In the genomic region with DNA sequence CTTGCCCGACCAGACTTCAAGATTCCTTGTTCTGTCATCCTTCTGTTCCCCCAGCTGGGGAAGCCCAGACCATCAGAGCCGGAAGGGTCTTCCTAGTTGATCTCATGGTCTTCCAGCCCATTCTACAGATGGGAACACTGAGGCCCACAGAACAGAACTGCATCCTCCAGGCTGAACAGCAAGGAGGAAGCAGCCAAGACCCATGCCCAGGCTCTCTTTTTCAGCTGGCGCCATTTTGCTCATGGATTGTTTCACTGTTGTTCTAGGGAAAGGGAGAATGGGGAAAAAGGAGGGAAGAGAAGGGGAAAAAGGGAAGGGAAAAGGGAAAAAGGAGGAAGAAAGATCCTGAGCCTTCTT, we compare ENCODE assay signal across 1 cellular context.
TF ChIP-seq lines count a peak whose summit lies in the region.

No MANE protein-coding gene starts in this region.

TF ChIP-seq in K562, 482 proteins besides CTCF, POLR2A, EP300 and RAD21:
- TF ChIP-seq ADNP (tag; IDR thresholded peaks at IDR 0.05) = peak; percentile 87
- TF ChIP-seq, protein P1, sequence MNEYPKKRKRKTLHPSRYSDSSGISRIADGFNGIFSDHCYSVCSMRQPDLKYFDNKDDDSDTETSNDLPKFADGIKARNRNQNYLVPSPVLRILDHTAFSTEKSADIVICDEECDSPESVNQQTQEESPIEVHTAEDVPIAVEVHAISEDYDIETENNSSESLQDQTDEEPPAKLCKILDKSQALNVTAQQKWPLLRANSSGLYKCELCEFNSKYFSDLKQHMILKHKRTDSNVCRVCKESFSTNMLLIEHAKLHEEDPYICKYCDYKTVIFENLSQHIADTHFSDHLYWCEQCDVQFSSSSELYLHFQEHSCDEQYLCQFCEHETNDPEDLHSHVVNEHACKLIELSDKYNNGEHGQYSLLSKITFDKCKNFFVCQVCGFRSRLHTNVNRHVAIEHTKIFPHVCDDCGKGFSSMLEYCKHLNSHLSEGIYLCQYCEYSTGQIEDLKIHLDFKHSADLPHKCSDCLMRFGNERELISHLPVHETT (CRISPR knock-in tag; conservative IDR thresholded peaks at IDR 0.05 in 1 of 2, IDR thresholded peaks at IDR 0.05 in 1 of 2) = no peak
- no peak for TF ChIP-seq NR2F6 (CRISPR knock-in tag; IDR thresholded peaks at IDR 0.05)
- no peak for TF ChIP-seq POLR2B (IDR thresholded peaks at IDR 0.05; ENCODE audit: low read depth, partially characterized antibody)
- no peak for TF ChIP-seq ZNF77 (CRISPR knock-in tag; IDR thresholded peaks at IDR 0.05)
- TF ChIP-seq HDAC2 (IDR thresholded peaks at IDR 0.05) = peak; percentile 83
- peak; percentile 92 for TF ChIP-seq BCOR (IDR thresholded peaks at IDR 0.05)
- TF ChIP-seq, protein P2, sequence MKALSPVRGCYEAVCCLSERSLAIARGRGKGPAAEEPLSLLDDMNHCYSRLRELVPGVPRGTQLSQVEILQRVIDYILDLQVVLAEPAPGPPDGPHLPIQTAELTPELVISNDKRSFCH (CRISPR knock-in tag; IDR thresholded peaks at IDR 0.05) = no peak
- TF ChIP-seq, protein P2 (tag; IDR thresholded peaks at IDR 0.05) = 0 out of 2 replicates have a peak, but pooled peaks have one; percentile 19
- 0 out of 2 replicates have a peak, but pooled peaks have one; percentile 3 for TF ChIP-seq CC2D1A (IDR thresholded peaks at IDR 0.05)
- TF ChIP-seq, protein P3, sequence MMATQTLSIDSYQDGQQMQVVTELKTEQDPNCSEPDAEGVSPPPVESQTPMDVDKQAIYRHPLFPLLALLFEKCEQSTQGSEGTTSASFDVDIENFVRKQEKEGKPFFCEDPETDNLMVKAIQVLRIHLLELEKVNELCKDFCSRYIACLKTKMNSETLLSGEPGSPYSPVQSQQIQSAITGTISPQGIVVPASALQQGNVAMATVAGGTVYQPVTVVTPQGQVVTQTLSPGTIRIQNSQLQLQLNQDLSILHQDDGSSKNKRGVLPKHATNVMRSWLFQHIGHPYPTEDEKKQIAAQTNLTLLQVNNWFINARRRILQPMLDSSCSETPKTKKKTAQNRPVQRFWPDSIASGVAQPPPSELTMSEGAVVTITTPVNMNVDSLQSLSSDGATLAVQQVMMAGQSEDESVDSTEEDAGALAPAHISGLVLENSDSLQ (IDR thresholded peaks at IDR 0.05) = no peak
- peak; percentile 70 to 87 for TF ChIP-seq KDM1A (IDR thresholded peaks at IDR 0.05)
- peak; percentile 94 for TF ChIP-seq RBM25 (IDR thresholded peaks at IDR 0.05; ENCODE audit: low read depth, low read length, severe bottlenecking)
- TF ChIP-seq CBX1 (IDR thresholded peaks at IDR 0.05; ENCODE audit: low read depth) = 0 out of 2 replicates have a peak, but pooled peaks have one; percentile 30
- TF ChIP-seq FOXJ2 (tag; IDR thresholded peaks at IDR 0.05) = no peak
- no peak for TF ChIP-seq PHTF2 (CRISPR knock-in tag; IDR thresholded peaks at IDR 0.05)
- TF ChIP-seq PHF20 (IDR thresholded peaks at IDR 0.05; ENCODE audit: partially characterized antibody) = peak; percentile 57
- TF ChIP-seq CHD4 (IDR thresholded peaks at IDR 0.05; ENCODE audit: insufficient read depth, insufficient replicate concordance, low read depth, low read length, poor library complexity, severe bottlenecking) = peak; percentile 89
- TF ChIP-seq, protein P4, sequence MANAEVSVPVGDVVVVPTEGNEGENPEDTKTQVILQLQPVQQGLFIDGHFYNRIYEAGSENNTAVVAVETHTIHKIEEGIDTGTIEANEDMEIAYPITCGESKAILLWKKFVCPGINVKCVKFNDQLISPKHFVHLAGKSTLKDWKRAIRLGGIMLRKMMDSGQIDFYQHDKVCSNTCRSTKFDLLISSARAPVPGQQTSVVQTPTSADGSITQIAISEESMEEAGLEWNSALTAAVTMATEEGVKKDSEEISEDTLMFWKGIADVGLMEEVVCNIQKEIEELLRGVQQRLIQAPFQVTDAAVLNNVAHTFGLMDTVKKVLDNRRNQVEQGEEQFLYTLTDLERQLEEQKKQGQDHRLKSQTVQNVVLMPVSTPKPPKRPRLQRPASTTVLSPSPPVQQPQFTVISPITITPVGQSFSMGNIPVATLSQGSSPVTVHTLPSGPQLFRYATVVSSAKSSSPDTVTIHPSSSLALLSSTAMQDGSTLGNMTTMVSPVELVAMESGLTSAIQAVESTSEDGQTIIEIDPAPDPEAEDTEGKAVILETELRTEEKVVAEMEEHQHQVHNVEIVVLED (CRISPR knock-in tag; IDR thresholded peaks at IDR 0.05) = no peak
- TF ChIP-seq RCOR1 (IDR thresholded peaks at IDR 0.05; ENCODE audit: borderline replicate concordance in 1 of 2, low read depth in 2 of 2, low read length in 2 of 2) = peak in 1 of 2 experiments; percentile 65; a peak in 1 of 4 replicates
- TF ChIP-seq, protein P5, sequence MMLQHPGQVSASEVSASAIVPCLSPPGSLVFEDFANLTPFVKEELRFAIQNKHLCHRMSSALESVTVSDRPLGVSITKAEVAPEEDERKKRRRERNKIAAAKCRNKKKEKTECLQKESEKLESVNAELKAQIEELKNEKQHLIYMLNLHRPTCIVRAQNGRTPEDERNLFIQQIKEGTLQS (IDR thresholded peaks at IDR 0.05) = no peak
- TF ChIP-seq, protein P5 (CRISPR knock-in tag; conservative IDR thresholded peaks at IDR 0.05) = no peak
